ENCODE assay signal across 1 cellular context in genomic region chr3:9397911-9398714, GRCh38.
TF ChIP-seq lines count a peak whose summit lies in the region.

No MANE protein-coding gene starts in this region.

TF ChIP-seq in K562, 482 proteins besides CTCF, POLR2A, EP300 and RAD21 (continues in another document):
- TF ChIP-seq RREB1 (CRISPR knock-in tag; IDR thresholded peaks at IDR 0.05) (peak; percentile 84; the same call in 1 of the 2 replicates), NFIC (IDR thresholded peaks at IDR 0.05) (peak; percentile 86), TAF7 (tag; IDR thresholded peaks at IDR 0.05) (peak; percentile 41), MNT (conservative IDR thresholded peaks at IDR 0.05) (0 out of 4 replicates have a peak, but pooled peaks of 1 of the 2 experiments have one; percentile 27), HNRNPUL1 (IDR thresholded peaks at IDR 0.05; ENCODE audit: low read length) (no peak), MGA (IDR thresholded peaks at IDR 0.05) (peak; percentile 29; the same call in 1 of the 2 replicates), ZBTB43 (CRISPR knock-in tag; IDR thresholded peaks at IDR 0.05) (peak; percentile 69; the same call in 1 of the 2 replicates), ZNF609 (CRISPR knock-in tag; IDR thresholded peaks at IDR 0.05; ENCODE audit: borderline replicate concordance) (0 out of 2 replicates have a peak, but pooled peaks have one; percentile 70), RNF2 (IDR thresholded peaks at IDR 0.05) (peak; percentile 4; the same call in 1 of the 2 replicates), ZNF146 (CRISPR knock-in tag; IDR thresholded peaks at IDR 0.05; ENCODE audit: unreplicated experiment) (no peak), CREB1 (IDR thresholded peaks at IDR 0.05) (peak; percentile 17; the same call in 1 of the 2 replicates), CREB1 (CRISPR knock-in tag; IDR thresholded peaks at IDR 0.05) (peak; percentile 27; the same call in 1 of the 2 replicates), ZNF583 (CRISPR knock-in tag; IDR thresholded peaks at IDR 0.05) (peak; percentile 68; the same call in 1 of the 2 replicates), ZKSCAN1 (IDR thresholded peaks at IDR 0.05; ENCODE audit: low read depth, low read length) (0 out of 2 replicates have a peak, but pooled peaks have one; percentile 61), SUPT5H (IDR thresholded peaks at IDR 0.05) (peak; percentile 60), ZNF512 (tag; IDR thresholded peaks at IDR 0.05) (no peak)
